8 cellular contexts compared by ENCODE assay signal in genomic region chr3:122533931-122534334, GRCh38.
DNase-seq lines count a peak whose midpoint lies in the region; ATAC-seq and TF ChIP-seq lines count a peak whose summit lies in the region.

No MANE protein-coding gene starts in this region.

- no peaks in the 10 kb centered on the region for H3K27me3 Mint-ChIP-seq in stimulated activated naive CD8-positive, alpha-beta T cell treated with anti-CD3 and anti-CD28 coated beads, Interleukin-15, amount 100 ng/mL, for 72 hours

- H3K9me3 Mint-ChIP-seq in stimulated activated naive CD8-positive, alpha-beta T cell treated with anti-CD3 and anti-CD28 coated beads, Interleukin-15, amount 100 ng/mL, for 72 hours = no peaks in the 10 kb centered on the region

- peak; percentile 31 for DNase-seq in 8988T
- DNase-seq in RWPE1 (ENCODE audit: low spot score) = peak; percentile 88
- DNase-seq in dedifferentiated amniotic fluid mesenchymal stem cell (ENCODE audit: extremely low spot score) = peak; percentile 65
- DNase-seq in stimulated activated naive CD8-positive, alpha-beta T cell treated with anti-CD3 and anti-CD28 coated beads, Interleukin-15, amount 100 ng/mL, for 72 hours = peak; percentile 68 to 77
- no peak for DNase-seq in hippocampal formation (lab: John Stamatoyannopoulos, UW)
- no peak for DNase-seq in effector CD8-positive, alpha-beta T cell (lab: John Stamatoyannopoulos, UW)

- CTCF ChIA-PET in RWPE1 (lab: Yijun Ruan, JAX) = interaction anchor here (0.7 kb wide), 1 partner anchor 14 kb away, joined by 3 read pairs; no protein-coding TSS in a partner anchor

- no peak for TF ChIP-seq CTCF in RWPE1 (conservative IDR thresholded peaks at IDR 0.05; ENCODE audit: low read depth)

- ATAC-seq in GM18873 (IDR thresholded peaks at IDR 0.05; ENCODE audit: low FRiP score, unreplicated experiment) (peak; percentile 94), HG03060 (IDR thresholded peaks at IDR 0.05; ENCODE audit: low read depth, unreplicated experiment) (peak; percentile 99)
- ATAC-seq in stimulated activated naive CD8-positive, alpha-beta T cell treated with anti-CD3 and anti-CD28 coated beads, Interleukin-15, amount 100 ng/mL, for 72 hours = peak; percentile 99

- peak overlapping the region; percentile 34 to 40 for H3K4me3 Mint-ChIP-seq in stimulated activated naive CD8-positive, alpha-beta T cell treated with anti-CD3 and anti-CD28 coated beads, Interleukin-15, amount 100 ng/mL, for 72 hours

- peak overlapping the region; percentile 65; the same call in 1 of the 2 replicates for H3K27ac ChIP-seq in RWPE1

- POLR2A ChIA-PET in RWPE1 (lab: Yijun Ruan, JAX; ENCODE audit: low non-redundant PET) = interaction anchor here (0.6 kb wide), 1 partner anchor 17 kb away, joined by 6 read pairs; no protein-coding TSS in a partner anchor

- H3K27ac Mint-ChIP-seq in stimulated activated naive CD8-positive, alpha-beta T cell treated with anti-CD3 and anti-CD28 coated beads, Interleukin-15, amount 100 ng/mL, for 72 hours = peak overlapping the region in 1 of 2 donors; percentile 59

- H3K4me1 Mint-ChIP-seq in stimulated activated naive CD8-positive, alpha-beta T cell treated with anti-CD3 and anti-CD28 coated beads, Interleukin-15, amount 100 ng/mL, for 72 hours = peaks cover 48% of the 10 kb centered on the region

Comparison
In these comparisons a context has a peak if more than half of its experiments do, and no peak if none do; other contexts are left out.
1. DNase-seq: peak in 8988T (single experiment), RWPE1 (single experiment), dedifferentiated amniotic fluid mesenchymal stem cell (single experiment) and stimulated activated naive CD8-positive, alpha-beta T cell treated with anti-CD3 and anti-CD28 coated beads, Interleukin-15, amount 100 ng/mL, for 72 hours (2 of 2); none in hippocampal formation (0 of 2) and effector CD8-positive, alpha-beta T cell (single experiment).
2. Peak in every context shown above with its lines, with median percentiles within 50 percentile points of each other: ATAC-seq.